ENCODE assay signal across 30 cellular contexts in genomic region chr2:10550206-10551001, GRCh38.
DNase-seq lines count a peak whose midpoint lies in the region; ATAC-seq, FAIRE-seq and TF ChIP-seq lines count a peak whose summit lies in the region.
"Had no signal": no experiment of that assay in that cellular context is flagged by ENCODE, and none has a peak within 500 bp of the region (broad histone marks: within the 10 kb centered on the region; RNA-seq: fewer than 3 reads in every experiment).

No MANE protein-coding gene starts in this region.

- dilution Hi-C loops in endothelial cell of umbilical vein (cut with MboI; ENCODE audit: extremely low pct_ligation_motif_present, low sequenced_read_pairs): no loop called here

- H3K9me1 ChIP-seq in endothelial cell of umbilical vein (replicated peaks; ENCODE audit: control insufficient read depth, extremely low read depth, insufficient read depth, low read length): no peaks in the 10 kb centered on the region

- peak overlapping the region; percentile 86 for H2AFZ ChIP-seq in endothelial cell of umbilical vein (ENCODE audit: low read depth, low read length)

- peak; percentile 19 to 38 for ATAC-seq in lower lobe of right lung
- ATAC-seq in HG02588 (IDR thresholded peaks at IDR 0.05; ENCODE audit: unreplicated experiment): no peak
- no peak for ATAC-seq in HG02870 (IDR thresholded peaks at IDR 0.05; ENCODE audit: unreplicated experiment)
- ATAC-seq: activated CD4-positive, alpha-beta T cell treated with anti-CD3 and anti-CD28 coated beads for 36 hours; activated CD8-positive, alpha-beta T cell treated with anti-CD3 and anti-CD28 coated beads, Interleukin-2, amount 10 ng/mL, durations not matched to agents 7 days and 5 days had no signal

- H3K9ac ChIP-seq in NT2/D1 (ENCODE audit: insufficient read length, low read depth): peak overlapping the region; percentile 32
- H3K9ac ChIP-seq in endothelial cell of umbilical vein (replicated peaks; ENCODE audit: extremely low read depth, insufficient read depth, low read length): no peak overlapping the region

- BruUV-seq in endothelial cell of umbilical vein (replicated peaks; lab: Mats Ljungman, UMichigan): no TSS peak

- H3K27ac ChIP-seq in endothelial cell of umbilical vein (ENCODE audit: insufficient read depth, low read depth, low read length) (no peak overlapping the region), lower lobe of right lung (no peak overlapping the region)
- H3K27ac ChIP-seq: C4-2B, testis had no signal

- DNase-seq in DMS53 (lab: John Stamatoyannopoulos, UW) (peak; percentile 6), DMS53 treated with DMSO at 0.1 percent for 48 hours (lab: John Stamatoyannopoulos, UW; ENCODE audit: unreplicated experiment) (no peak), NT2/D1 (ENCODE audit: low read depth, low spot score) (no peak), endothelial cell of umbilical vein (ENCODE audit: low read depth, low spot score) (peak; percentile 91), lower lobe of right lung (no peak), middle frontal gyrus (ENCODE audit: extremely low spot score, low spot score) (no peak)
- DNase-seq: 8988T; activated CD4-positive, alpha-beta T cell treated with anti-CD3 and anti-CD28 coated beads for 36 hours; activated CD8-positive, alpha-beta T cell treated with anti-CD3 and anti-CD28 coated beads, Interleukin-2, amount 10 ng/mL, durations not matched to agents 7 days and 5 days; activated naive CD4-positive, alpha-beta T cell treated with anti-CD3 and anti-CD28 coated beads, Interleukin-2, amount 50 U/mL, for 16 hours; amniotic stem cell; Caco-2; DND-41; effector CD8-positive, alpha-beta T cell; GF-D8; glutamatergic neuron; IMR-90; islet precursor cell; MV-4-11; NCI-H1436 treated with DMSO at 0.1 percent for 48 hours; NCI-H2107; NCI-H345; NCI-H82; OCI-M1; small intestine; stimulated activated naive CD4-positive, alpha-beta T cell treated with Interleukin-2 at 50 U/mL for 16 hours; testis had no signal

- H3K27me3 ChIP-seq in NT2/D1 (ENCODE audit: insufficient read depth, insufficient read length): no peaks in the 10 kb centered on the region
- H3K27me3 ChIP-seq in endothelial cell of umbilical vein (ENCODE audit: control insufficient read depth in 2 of 2, insufficient read depth in 2 of 2, low read length in 2 of 2): no peaks in the 10 kb centered on the region
- peaks cover 7% of the 10 kb centered on the region for H3K27me3 ChIP-seq in lower lobe of right lung (ENCODE audit: low read depth)
- H3K27me3 ChIP-seq: testis had no signal

- CTCF ChIA-PET in endothelial cell of umbilical vein (lab: Charles Lee): interaction anchor here (0.7 to 1.0 kb wide), 2 partner anchors 26 to 102 kb away, joined by 3 read pairs; partner anchors contain the start of gene ODC1

- H3K4me1 ChIP-seq in NT2/D1 (ENCODE audit: insufficient read depth, insufficient read length): peaks cover 10% of the 10 kb centered on the region
- peaks cover 16% of the 10 kb centered on the region for H3K4me1 ChIP-seq in endothelial cell of umbilical vein (ENCODE audit: control insufficient read depth, extremely low read depth, insufficient read depth, low read length)
- H3K4me1 ChIP-seq in lower lobe of right lung: peaks cover 8% of the 10 kb centered on the region
- H3K4me1 ChIP-seq: Caco-2, testis had no signal

- no peak for TF ChIP-seq POLR2A in endothelial cell of umbilical vein (IDR thresholded peaks at IDR 0.05; ENCODE audit: low read depth, low read length)

- H4K20me1 ChIP-seq in endothelial cell of umbilical vein (replicated peaks; ENCODE audit: control insufficient read depth, extremely low read depth, insufficient read depth, low read length): no peaks in the 10 kb centered on the region

- H3K4me2 ChIP-seq in endothelial cell of umbilical vein (ENCODE audit: insufficient read depth, low read length): no peak overlapping the region

- POLR2A ChIA-PET in endothelial cell of umbilical vein (lab: Charles Lee): no interaction called here

- H3K36me3 ChIP-seq in NT2/D1 (ENCODE audit: insufficient read depth, insufficient read length, low read length) (no peaks in the 10 kb centered on the region), endothelial cell of umbilical vein (ENCODE audit: control insufficient read depth in 2 of 2, extremely low read depth in 1 of 2, insufficient read depth in 2 of 2, low read length in 2 of 2) (no peaks in the 10 kb centered on the region), lower lobe of right lung (no peaks in the 10 kb centered on the region)

- no peaks in the 10 kb centered on the region for H3K79me2 ChIP-seq in endothelial cell of umbilical vein (ENCODE audit: control insufficient read depth, insufficient read depth, low read length)

- no peak overlapping the region for H3K4me3 ChIP-seq in NT2/D1 (ENCODE audit: insufficient read length, low read depth)
- H3K4me3 ChIP-seq in endothelial cell of umbilical vein (replicated peaks in 1 of 3; ENCODE audit: insufficient read depth in 1 of 3, low read depth in 1 of 3, low read length in 3 of 3): no peak overlapping the region
- H3K4me3 ChIP-seq in lower lobe of right lung: no peak overlapping the region
- H3K4me3 ChIP-seq: testis had no signal

- TF ChIP-seq CTCF in endothelial cell of umbilical vein (IDR thresholded peaks at IDR 0.05; ENCODE audit: extremely low read depth in 1 of 2, insufficient read depth in 1 of 2, low read depth in 1 of 2, low read length in 2 of 2) (no peak), lower lobe of right lung (IDR thresholded peaks at IDR 0.05) (no peak)

- FAIRE-seq in endothelial cell of umbilical vein (lab: Jason Lieb, UNC): peak; percentile 81
- FAIRE-seq: small intestine had no signal

- intact Hi-C loops in endothelial cell of umbilical vein (cut with micrococcal nuclease): loop anchor here (2.0 to 5.0 kb wide), 2 partner anchors 102 to 112 kb away; partner anchors contain the start of gene ODC1
- intact Hi-C loops in lower lobe of right lung (cut with DNase I): no loop called here

- H3K9me3 ChIP-seq in NT2/D1 (ENCODE audit: insufficient read depth, low read length) (no peaks in the 10 kb centered on the region), endothelial cell of umbilical vein (replicated peaks; ENCODE audit: control insufficient read depth, insufficient read depth, low read length) (no peaks in the 10 kb centered on the region), lower lobe of right lung (no peaks in the 10 kb centered on the region)
- H3K9me3 ChIP-seq: Caco-2, testis had no signal

TF ChIP-seq in endothelial cell of umbilical vein, 7 proteins besides CTCF, POLR2A, EP300 and RAD21:
- TF ChIP-seq MAX (IDR thresholded peaks at IDR 0.05; ENCODE audit: insufficient read depth, insufficient read length): peak; percentile 74
- no peak for TF ChIP-seq MYC (IDR thresholded peaks at IDR 0.05; ENCODE audit: low read depth, low read length)
- TF ChIP-seq FOS (IDR thresholded peaks at IDR 0.05; ENCODE audit: borderline replicate concordance, insufficient read depth, low read length): no peak
- TF ChIP-seq JUN (IDR thresholded peaks at IDR 0.05; ENCODE audit: borderline replicate concordance, insufficient read depth, insufficient read length, low read depth): no peak
- TF ChIP-seq POLR2AphosphoS5 (IDR thresholded peaks at IDR 0.05; ENCODE audit: insufficient read depth, low read depth, low read length): peak; percentile 44

Comparison
In these comparisons a context has a peak if more than half of its experiments do, and no peak if none do; other contexts are left out.
1. DNase-seq: peak in DMS53 (single experiment) and endothelial cell of umbilical vein (single experiment); none in DMS53 treated with DMSO at 0.1 percent for 48 hours (single experiment), NT2/D1 (single experiment), lower lobe of right lung (single experiment) and middle frontal gyrus (single experiment).
2. ATAC-seq: peak in lower lobe of right lung (2 of 2); none in HG02588 (single experiment) and HG02870 (single experiment).